ENCODE assay signal across 9 cellular contexts in the genomic region with DNA sequence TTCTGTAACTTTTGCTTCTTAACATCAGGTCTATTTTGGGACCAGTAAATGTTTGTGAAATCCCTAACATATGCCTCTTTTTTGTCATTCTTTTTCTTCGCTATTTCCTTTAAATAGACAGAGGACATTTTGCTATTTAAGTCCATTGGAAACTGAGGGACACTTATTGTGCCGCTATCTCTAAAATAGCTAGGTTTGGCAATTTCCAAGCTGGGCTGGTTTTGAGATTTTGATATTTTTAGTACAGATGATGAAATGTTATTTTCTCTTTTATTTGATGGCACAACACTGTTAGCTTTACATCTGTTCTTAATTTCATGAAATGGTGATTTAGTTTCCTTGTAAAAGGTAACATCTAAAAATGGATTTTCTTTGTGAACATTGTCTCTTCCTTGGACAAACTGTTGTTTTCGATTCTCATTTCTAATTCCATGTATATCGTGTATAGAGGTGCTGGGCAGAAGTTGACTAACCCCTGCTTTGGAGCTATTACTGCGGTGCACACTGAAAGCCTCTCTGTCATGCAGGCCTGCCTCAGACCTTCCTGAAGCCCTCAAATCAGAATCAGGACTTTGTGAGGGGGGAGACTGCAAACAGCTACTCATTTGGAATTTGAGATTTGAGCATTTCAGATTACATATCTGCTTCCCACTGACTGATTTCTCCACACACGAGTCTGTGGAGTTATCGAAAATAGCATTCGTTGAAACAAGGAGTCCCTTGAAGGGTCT. TPM values are rescaled to one million over a fixed set of nuclear protein-coding genes. Genes with fewer than 3 reads are reported as not detected.
DNase-seq lines count a peak whose midpoint lies in the region; ATAC-seq, FAIRE-seq and TF ChIP-seq lines count a peak whose summit lies in the region.
"Had no signal": no experiment of that assay in that cellular context is flagged by ENCODE, and none has a peak within 500 bp of the region (broad histone marks: within the 10 kb centered on the region; RNA-seq: fewer than 3 reads in every experiment).

No MANE protein-coding gene starts in this region.

- H3K36me3 ChIP-seq in K562 (ENCODE audit: control insufficient read depth, insufficient read depth, low read length) (no peaks in the 10 kb centered on the region), mesodermal cell (ENCODE audit: control insufficient read depth, insufficient read depth, low read length) (no peaks in the 10 kb centered on the region)

- 28% methylated on average over 8 of the region's 8 CpGs for WGBS in K562 (ENCODE audit: insufficient coverage, low coverage, missing lambda C conversion rate)
- WGBS in mesodermal cell (ENCODE audit: insufficient coverage in 2 of 2), 2 experiments, result 56 to 64% methylated on average over 3 to 5 of the region's 8 CpGs

- H3K9me3 ChIP-seq in K562 (replicated peaks; ENCODE audit: control insufficient read depth, insufficient read depth, low read depth, low read length) (no peaks in the 10 kb centered on the region), mesodermal cell (ENCODE audit: control insufficient read depth, low read length) (no peaks in the 10 kb centered on the region)

- CTCF ChIA-PET in K562 (lab: Yijun Ruan, JAX; ENCODE audit: low intra/inter-chr PET ratio), result no interaction called here
- CTCF ChIA-PET in activated CD4-positive, alpha-beta memory T cell treated with anti-CD3 and anti-CD28 coated beads, Interleukin-2, amount 10 ng/mL, durations not matched to agents 7 days and 5 days (lab: Charles Lee), result interaction anchor here (0.6 to 1.2 kb wide), 2 partner anchors 153 to 909 kb away, joined by 3 read pairs; no protein-coding TSS in a partner anchor

- H3K79me2 ChIP-seq in K562 (ENCODE audit: control insufficient read depth, insufficient read depth, low read length), result no peaks in the 10 kb centered on the region

- no peaks in the 10 kb centered on the region for H3K27me3 ChIP-seq in K562 (ENCODE audit: control insufficient read depth in 2 of 2, insufficient read depth in 2 of 2, low read length in 2 of 2)

- H3K4me2 ChIP-seq in K562 (ENCODE audit: insufficient read depth, low read length), result peak overlapping the region; percentile 78

- H3K27me3 Mint-ChIP-seq in immature natural killer cell (ENCODE audit: low read depth in 3 of 3), result peaks cover 0 to 2% (median 2%) of the 10 kb centered on the region in 3 donors
- H3K27me3 Mint-ChIP-seq in activated CD4-positive, alpha-beta memory T cell treated with anti-CD3 and anti-CD28 coated beads, Interleukin-2, amount 10 ng/mL, durations not matched to agents 7 days and 5 days, result peaks cover 4% of the 10 kb centered on the region

- H3K27ac ChIP-seq in K562 (ENCODE audit: extremely low read depth, low read depth, low read length) (peak overlapping the region; percentile 82), mesodermal cell (ENCODE audit: low read depth, low read length, severe bottlenecking) (peak overlapping the region; percentile 69)

- H3K4me3 ChIP-seq in K562 (peak overlapping the region; percentile 45), mesodermal cell (ENCODE audit: extremely low read depth, insufficient read depth, low read length, poor library complexity, severe bottlenecking) (peak overlapping the region; percentile 45)

- intact Hi-C loops in K562 (cut with micrococcal nuclease), result loop anchor here (5.0 kb wide), 1 partner anchor 125 kb away; no protein-coding TSS in a partner anchor

- no peak for FAIRE-seq in K562 (lab: Jason Lieb, UNC)

- no peak overlapping the region for H3K27ac Mint-ChIP-seq in immature natural killer cell
- H3K27ac Mint-ChIP-seq in activated CD4-positive, alpha-beta memory T cell treated with anti-CD3 and anti-CD28 coated beads, Interleukin-2, amount 10 ng/mL, durations not matched to agents 7 days and 5 days, result no peak overlapping the region

- no peak for TF ChIP-seq CTCF in K562 (IDR thresholded peaks at IDR 0.05 in 2 of 3, conservative IDR thresholded peaks at IDR 0.05 in 1 of 3; ENCODE audit: insufficient read depth in 2 of 3, low read depth in 1 of 3, low read length in 3 of 3)

- H3K4me1 ChIP-seq in K562 (replicated peaks in 1 of 2; ENCODE audit: control insufficient read depth in 2 of 2, insufficient read depth in 2 of 2, low read length in 2 of 2) (peaks cover 3 to 6% of the 10 kb centered on the region in 2 experiments; a peak in 3 of 5 replicates), mesodermal cell (ENCODE audit: control insufficient read depth, insufficient read depth, low read length, poor library complexity, severe bottlenecking) (no peaks in the 10 kb centered on the region)

- H3K9ac ChIP-seq in K562 (ENCODE audit: insufficient read depth in 1 of 2, low read depth in 2 of 2, low read length in 2 of 2), result peak overlapping the region; percentile 69 to 91

- peak overlapping the region; percentile 91 for H2AFZ ChIP-seq in K562 (ENCODE audit: low read depth, low read length)

- peak; percentile 32 for ATAC-seq in GM18907 (IDR thresholded peaks at IDR 0.05; ENCODE audit: unreplicated experiment)
- peak; percentile 17 for ATAC-seq in HG03039 (IDR thresholded peaks at IDR 0.05; ENCODE audit: unreplicated experiment)
- ATAC-seq in K562, result peak; percentile 75
- ATAC-seq in HG03108 (IDR thresholded peaks at IDR 0.05; ENCODE audit: unreplicated experiment), result no peak
- ATAC-seq in GM19328 (IDR thresholded peaks at IDR 0.05; ENCODE audit: unreplicated experiment), result no peak

- POLR2A ChIA-PET in K562 (lab: Yijun Ruan, JAX), result interaction anchor here (0.6 to 1.2 kb wide), 6 partner anchors 9 to 1831 kb away, joined by 3 to 5 read pairs (median 3); no protein-coding TSS in a partner anchor
- POLR2A ChIA-PET in activated CD4-positive, alpha-beta memory T cell treated with anti-CD3 and anti-CD28 coated beads, Interleukin-2, amount 10 ng/mL, durations not matched to agents 7 days and 5 days (lab: Charles Lee), result no interaction called here

- in situ Hi-C loops in K562 (cut with MboI), result no loop called here

- TF ChIP-seq POLR2A in K562 (conservative IDR thresholded peaks at IDR 0.05), result no peak

- BruUV-seq in K562 (replicated peaks; lab: Mats Ljungman, UMichigan), result TSS peak; percentile 99

- peaks cover 3 to 15% (median 6%) of the 10 kb centered on the region in 6 donors for H3K9me3 Mint-ChIP-seq in immature natural killer cell
- no peaks in the 10 kb centered on the region for H3K9me3 Mint-ChIP-seq in activated CD4-positive, alpha-beta memory T cell treated with anti-CD3 and anti-CD28 coated beads, Interleukin-2, amount 10 ng/mL, durations not matched to agents 7 days and 5 days

- TF ChIP-seq EP300 in K562 (IDR thresholded peaks at IDR 0.05; ENCODE audit: low read length), result no peak

- no peaks in the 10 kb centered on the region for H3K9me1 ChIP-seq in K562 (ENCODE audit: control insufficient read depth, insufficient read depth, low read length)

- no peaks in the 10 kb centered on the region for H3K4me1 Mint-ChIP-seq in immature natural killer cell
- H3K4me1 Mint-ChIP-seq in activated CD4-positive, alpha-beta memory T cell treated with anti-CD3 and anti-CD28 coated beads, Interleukin-2, amount 10 ng/mL, durations not matched to agents 7 days and 5 days, result no peaks in the 10 kb centered on the region

- H4K20me1 ChIP-seq in K562 (replicated peaks; ENCODE audit: control insufficient read depth, insufficient read depth, low read length), result no peaks in the 10 kb centered on the region

- peak in 1 of 4 experiments; percentile 32 for DNase-seq in K562 (ENCODE audit: extremely low read depth in 1 of 4, low spot score in 3 of 4)
- DNase-seq in immature natural killer cell, result no peak
- DNase-seq in activated CD4-positive, alpha-beta memory T cell treated with anti-CD3 and anti-CD28 coated beads, Interleukin-2, amount 10 ng/mL, durations not matched to agents 7 days and 5 days, result no peak

- no peaks in the 10 kb centered on the region for H3K36me3 Mint-ChIP-seq in immature natural killer cell
- H3K36me3 Mint-ChIP-seq in activated CD4-positive, alpha-beta memory T cell treated with anti-CD3 and anti-CD28 coated beads, Interleukin-2, amount 10 ng/mL, durations not matched to agents 7 days and 5 days (ENCODE audit: low read depth), result no peaks in the 10 kb centered on the region

- H3K4me3 Mint-ChIP-seq in immature natural killer cell, result no peak overlapping the region
- no peak overlapping the region for H3K4me3 Mint-ChIP-seq in activated CD4-positive, alpha-beta memory T cell treated with anti-CD3 and anti-CD28 coated beads, Interleukin-2, amount 10 ng/mL, durations not matched to agents 7 days and 5 days

- TF ChIP-seq RAD21 in K562 (CRISPR knock-in tag; conservative IDR thresholded peaks at IDR 0.05 in 1 of 2, IDR thresholded peaks at IDR 0.05 in 1 of 2), result no peak

RNA-seq across cellular contexts. Expression of a gene that starts 0.6 kb away (rescaled TPM):
- 0.11 and 0.12 TPM in 2 replicates for total RNA-seq in K562 (2011; cell fraction: chromatin; rRNA removed; ENCODE audit: low replicate concordance)
- total RNA-seq in K562 (2011; cell fraction: nucleolus; rRNA removed), result 0.13 and 0.17 TPM in 2 replicates
- 0.15 and 0.23 TPM in 2 replicates for total RNA-seq in K562 (2011; cell fraction: nucleoplasm; rRNA removed)
- not detected in 2 replicates for total RNA-seq in K562 (2014; rRNA removed)
- 0.03 and 0.04 TPM in 2 replicates for total RNA-seq in K562 (2014; rRNA removed; fragmentation: Illumina TruSeq; extraction: Trizol)
- 0.04 TPM in 1 of 2 replicates, not detected in the other for total RNA-seq in K562 (2015; rRNA removed; fragmentation: Illumina TruSeq; extraction: Trizol)
- total RNA-seq in K562 (2021), result not detected in 2 replicates
- 0.01 TPM in 1 of 2 replicates, not detected in the other for polyA plus RNA-seq in K562 (2011; rRNA removed)
- polyA plus RNA-seq in K562 (2011; cell fraction: cytosol; rRNA removed), result not detected in 2 replicates
- 0.04 TPM in 1 of 2 replicates, not detected in the other for polyA plus RNA-seq in K562 (2011; cell fraction: nucleus; rRNA removed)
- not detected in 2 replicates for polyA plus RNA-seq in K562 (2012)
- polyA plus RNA-seq in K562 (2014; fragmentation: Illumina TruSeq; extraction: Trizol), result not detected in 2 replicates
- under 1 TPM in 1 of 2 experiments, not detected in 1; 0.01 TPM for polyA plus RNA-seq in K562 (2014; fragmentation: Nextera tagmentation; extraction: Ambion mirVana)
- not detected in 2 replicates for polyA plus RNA-seq in K562 (2014; rRNA removed)
- polyA minus RNA-seq in K562 (2011; rRNA and poly(A)+ RNA removed), result 0.06 and 0.14 TPM in 2 replicates
- polyA minus RNA-seq in K562 (2011; cell fraction: cytosol; rRNA and poly(A)+ RNA removed), result not detected in 2 replicates
- 0.13 and 0.44 TPM in 2 replicates for polyA minus RNA-seq in K562 (2011; cell fraction: nucleus; rRNA and poly(A)+ RNA removed)
- 0.11 TPM for polyA plus RNA-seq in mesodermal cell (2013, experiment 1 of 2)
- 0.25 TPM for polyA plus RNA-seq in mesodermal cell (2013, experiment 2 of 2)
- not detected for polyA plus RNA-seq in immature natural killer cell
- total RNA-seq in activated CD4-positive, alpha-beta memory T cell treated with anti-CD3 and anti-CD28 coated beads, Interleukin-2, amount 10 ng/mL, durations not matched to agents 7 days and 5 days, result not detected
- total RNA-seq: SK-MEL-5 had no signal

RNA-seq across cellular contexts. Expression of a gene that starts 22.9 kb away (rescaled TPM):
- not detected in 2 replicates for total RNA-seq in K562 (2011; cell fraction: chromatin; rRNA removed; ENCODE audit: low replicate concordance)
- total RNA-seq in K562 (2011; cell fraction: nucleolus; rRNA removed), result not detected in 2 replicates
- not detected in 2 replicates for total RNA-seq in K562 (2011; cell fraction: nucleoplasm; rRNA removed)
- total RNA-seq in K562 (2014; rRNA removed), result not detected in 2 replicates
- not detected in 2 replicates for total RNA-seq in K562 (2014; rRNA removed; fragmentation: Illumina TruSeq; extraction: Trizol)
- not detected in 2 replicates for total RNA-seq in K562 (2015; rRNA removed; fragmentation: Illumina TruSeq; extraction: Trizol)
- total RNA-seq in K562 (2021), result not detected in 2 replicates
- 0.20 TPM in 1 of 2 replicates, not detected in the other for polyA plus RNA-seq in K562 (2011; rRNA removed)
- not detected in 2 replicates for polyA plus RNA-seq in K562 (2011; cell fraction: cytosol; rRNA removed)
- polyA plus RNA-seq in K562 (2011; cell fraction: nucleus; rRNA removed), result not detected in 2 replicates
- 0.10 and 0.17 TPM in 2 replicates for polyA plus RNA-seq in K562 (2012)
- polyA plus RNA-seq in K562 (2014; fragmentation: Illumina TruSeq; extraction: Trizol), result not detected in 2 replicates
- polyA plus RNA-seq in K562 (2014; fragmentation: Nextera tagmentation; extraction: Ambion mirVana), result not detected
- not detected in 2 replicates for polyA plus RNA-seq in K562 (2014; rRNA removed)
- not detected in 2 replicates for polyA minus RNA-seq in K562 (2011; rRNA and poly(A)+ RNA removed)
- not detected in 2 replicates for polyA minus RNA-seq in K562 (2011; cell fraction: cytosol; rRNA and poly(A)+ RNA removed)
- not detected in 2 replicates for polyA minus RNA-seq in K562 (2011; cell fraction: nucleus; rRNA and poly(A)+ RNA removed)
- 1.3 TPM for polyA plus RNA-seq in mesodermal cell (2013, experiment 1 of 2)
- 0.86 TPM for polyA plus RNA-seq in mesodermal cell (2013, experiment 2 of 2)
- polyA plus RNA-seq in immature natural killer cell, result not detected
- not detected for total RNA-seq in activated CD4-positive, alpha-beta memory T cell treated with anti-CD3 and anti-CD28 coated beads, Interleukin-2, amount 10 ng/mL, durations not matched to agents 7 days and 5 days

Comparison
In these comparisons a context has a peak if more than half of its experiments do, and no peak if none do; other contexts are left out.
1. ATAC-seq: peak in GM18907 (single experiment), HG03039 (single experiment) and K562 (single experiment); none in HG03108 (single experiment) and GM19328 (single experiment).